ENCODE assay signal across 1 cellular context in the genomic region with DNA sequence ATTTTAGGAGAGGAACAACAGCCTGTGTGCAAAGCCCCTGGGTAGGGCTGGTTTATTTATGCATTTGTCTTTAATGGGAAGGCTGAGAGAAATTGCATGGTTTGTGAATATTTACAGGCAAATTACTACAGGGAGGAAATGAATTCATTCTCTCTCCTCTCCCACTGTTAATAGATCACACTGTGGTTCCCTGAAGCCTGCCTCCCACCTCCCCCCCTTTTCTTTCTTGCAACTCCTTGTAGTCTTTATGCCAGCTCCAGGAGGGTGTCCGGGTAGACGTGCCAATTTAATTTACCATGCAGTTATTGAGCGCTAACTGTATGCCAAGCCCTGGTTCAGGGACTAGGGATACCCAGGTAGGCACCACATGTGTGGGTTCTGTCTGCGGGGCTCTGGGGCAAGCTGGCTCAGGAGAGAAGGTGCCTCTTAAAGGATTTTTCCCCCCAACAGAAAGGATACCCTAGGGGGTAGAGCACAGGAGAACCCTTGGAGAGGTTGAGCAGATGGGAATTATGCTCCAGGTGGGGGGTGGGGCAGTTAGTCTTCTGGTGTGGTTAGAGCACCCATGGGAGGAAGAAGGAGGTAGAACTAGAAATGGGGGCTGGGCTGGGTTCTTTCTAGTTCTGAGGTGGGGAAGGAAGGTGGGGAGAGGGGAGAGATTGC.
TF ChIP-seq lines count a peak whose summit lies in the region.

No MANE protein-coding gene starts in this region.

TF ChIP-seq in neural cell, 6 proteins besides CTCF, POLR2A, EP300 and RAD21:
- TF ChIP-seq, protein P1, sequence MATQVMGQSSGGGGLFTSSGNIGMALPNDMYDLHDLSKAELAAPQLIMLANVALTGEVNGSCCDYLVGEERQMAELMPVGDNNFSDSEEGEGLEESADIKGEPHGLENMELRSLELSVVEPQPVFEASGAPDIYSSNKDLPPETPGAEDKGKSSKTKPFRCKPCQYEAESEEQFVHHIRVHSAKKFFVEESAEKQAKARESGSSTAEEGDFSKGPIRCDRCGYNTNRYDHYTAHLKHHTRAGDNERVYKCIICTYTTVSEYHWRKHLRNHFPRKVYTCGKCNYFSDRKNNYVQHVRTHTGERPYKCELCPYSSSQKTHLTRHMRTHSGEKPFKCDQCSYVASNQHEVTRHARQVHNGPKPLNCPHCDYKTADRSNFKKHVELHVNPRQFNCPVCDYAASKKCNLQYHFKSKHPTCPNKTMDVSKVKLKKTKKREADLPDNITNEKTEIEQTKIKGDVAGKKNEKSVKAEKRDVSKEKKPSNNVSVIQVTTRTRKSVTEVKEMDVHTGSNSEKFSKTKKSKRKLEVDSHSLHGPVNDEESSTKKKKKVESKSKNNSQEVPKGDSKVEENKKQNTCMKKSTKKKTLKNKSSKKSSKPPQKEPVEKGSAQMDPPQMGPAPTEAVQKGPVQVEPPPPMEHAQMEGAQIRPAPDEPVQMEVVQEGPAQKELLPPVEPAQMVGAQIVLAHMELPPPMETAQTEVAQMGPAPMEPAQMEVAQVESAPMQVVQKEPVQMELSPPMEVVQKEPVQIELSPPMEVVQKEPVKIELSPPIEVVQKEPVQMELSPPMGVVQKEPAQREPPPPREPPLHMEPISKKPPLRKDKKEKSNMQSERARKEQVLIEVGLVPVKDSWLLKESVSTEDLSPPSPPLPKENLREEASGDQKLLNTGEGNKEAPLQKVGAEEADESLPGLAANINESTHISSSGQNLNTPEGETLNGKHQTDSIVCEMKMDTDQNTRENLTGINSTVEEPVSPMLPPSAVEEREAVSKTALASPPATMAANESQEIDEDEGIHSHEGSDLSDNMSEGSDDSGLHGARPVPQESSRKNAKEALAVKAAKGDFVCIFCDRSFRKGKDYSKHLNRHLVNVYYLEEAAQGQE (IDR thresholded peaks at IDR 0.05; ENCODE audit: borderline replicate concordance) = peak; percentile 5
- TF ChIP-seq MXI1 (conservative IDR thresholded peaks at IDR 0.05; ENCODE audit: poor library complexity, severe bottlenecking) = no peak
TF ChIP-seq in neural cell: peak in this region for 1.
